In the genomic region with DNA sequence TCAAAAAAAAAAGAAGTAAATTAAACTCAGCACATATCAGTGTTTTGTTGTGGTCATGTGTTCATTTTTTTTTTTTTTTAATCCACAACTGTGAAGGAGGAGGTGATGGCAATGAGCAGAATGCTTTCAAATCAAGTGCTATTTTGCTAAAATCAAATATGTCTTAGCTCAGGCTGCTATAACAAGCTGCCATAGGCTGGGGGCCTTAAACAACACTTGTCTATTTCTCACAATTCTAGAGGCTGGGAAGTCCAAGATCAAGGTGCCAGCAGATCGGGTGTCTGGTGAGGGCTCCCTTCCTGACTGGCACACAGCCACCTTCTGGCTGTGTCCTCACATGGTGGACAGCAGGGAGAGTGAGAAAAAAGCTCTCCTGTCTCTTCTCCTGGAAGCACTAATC, we compare ENCODE assay signal across 13 cellular contexts.
DNase-seq lines count a peak whose midpoint lies in the region; ATAC-seq and TF ChIP-seq lines count a peak whose summit lies in the region.
"Had no signal": no experiment of that assay in that cellular context is flagged by ENCODE, and none has a peak within 500 bp of the region (broad histone marks: within the 10 kb centered on the region; RNA-seq: fewer than 3 reads in every experiment).

No MANE protein-coding gene starts in this region.

- TF ChIP-seq CTCF in left ventricle myocardium inferior (IDR thresholded peaks at IDR 0.05; ENCODE audit: borderline replicate concordance) = no peak

- intact Hi-C loops in left ventricle myocardium inferior (cut with micrococcal nuclease) = no loop called here

- H3K4me1 Mint-ChIP-seq in activated naive CD4-positive, alpha-beta T cell treated with anti-CD3 and anti-CD28 coated beads, Interleukin-2, amount 10 ng/mL, durations not matched to agents 7 days and 5 days = peaks cover 81% of the 10 kb centered on the region

- peak overlapping the region; percentile 97 for H3K4me3 Mint-ChIP-seq in activated naive CD4-positive, alpha-beta T cell treated with anti-CD3 and anti-CD28 coated beads, Interleukin-2, amount 10 ng/mL, durations not matched to agents 7 days and 5 days

- H3K27ac ChIP-seq in angular gyrus (ENCODE audit: low read depth, low read length) = peak overlapping the region; percentile 100
- no peak overlapping the region for H3K27ac ChIP-seq in left ventricle myocardium inferior (replicated peaks)
- H3K27ac ChIP-seq: WERI-Rb-1 had no signal

- no peaks in the 10 kb centered on the region for H3K36me3 ChIP-seq in left ventricle myocardium inferior
- H3K36me3 ChIP-seq: WERI-Rb-1 had no signal

- peaks cover 3% of the 10 kb centered on the region for H3K4me1 ChIP-seq in left ventricle myocardium inferior

- no peaks in the 10 kb centered on the region for H3K27me3 ChIP-seq in left ventricle myocardium inferior (ENCODE audit: low read depth)

- peak overlapping the region; percentile 99 for H3K27ac Mint-ChIP-seq in activated naive CD4-positive, alpha-beta T cell treated with anti-CD3 and anti-CD28 coated beads, Interleukin-2, amount 10 ng/mL, durations not matched to agents 7 days and 5 days

- peaks cover 71% of the 10 kb centered on the region for H3K36me3 Mint-ChIP-seq in activated naive CD4-positive, alpha-beta T cell treated with anti-CD3 and anti-CD28 coated beads, Interleukin-2, amount 10 ng/mL, durations not matched to agents 7 days and 5 days

- H3K9me3 ChIP-seq in left ventricle myocardium inferior (replicated peaks) = peaks cover 5% of the 10 kb centered on the region

- no peak for DNase-seq in activated naive CD4-positive, alpha-beta T cell treated with anti-CD3 and anti-CD28 coated beads, Interleukin-2, amount 10 ng/mL, durations not matched to agents 7 days and 5 days
- no peak for DNase-seq in activated naive CD4-positive, alpha-beta T cell (lab: John Stamatoyannopoulos, UW)
- DNase-seq in midbrain (lab: John Stamatoyannopoulos, UW) (peak; percentile 40), ureter (ENCODE audit: low spot score) (peak; percentile 35), left ventricle myocardium inferior (no peak)
- no peak for DNase-seq in stimulated activated CD4-positive, alpha-beta T cell treated with anti-CD3 and anti-CD28 coated beads, Interleukin-15, amount 100 ng/mL, for 24 hours
- DNase-seq: Kasumi-1, RPMI8226, small intestine, WERI-Rb-1 had no signal

- ATAC-seq in GM18502 (IDR thresholded peaks at IDR 0.05; ENCODE audit: poor library complexity, unreplicated experiment) = no peak
- ATAC-seq: HCT116 had no signal

- H3K4me3 ChIP-seq in left ventricle myocardium inferior = no peak overlapping the region

- CTCF ChIA-PET in activated naive CD4-positive, alpha-beta T cell treated with anti-CD3 and anti-CD28 coated beads, Interleukin-2, amount 10 ng/mL, durations not matched to agents 7 days and 5 days (lab: Charles Lee) = interaction anchor here (0.9 to 1.7 kb wide), 3 partner anchors 17 to 45 kb away, joined by 3 to 5 read pairs (median 3); no protein-coding TSS in a partner anchor

- no peaks in the 10 kb centered on the region for H3K27me3 Mint-ChIP-seq in activated naive CD4-positive, alpha-beta T cell treated with anti-CD3 and anti-CD28 coated beads, Interleukin-2, amount 10 ng/mL, durations not matched to agents 7 days and 5 days

- H3K9me3 Mint-ChIP-seq in activated naive CD4-positive, alpha-beta T cell treated with anti-CD3 and anti-CD28 coated beads, Interleukin-2, amount 10 ng/mL, durations not matched to agents 7 days and 5 days = peaks cover 10% of the 10 kb centered on the region

Comparison
In these comparisons a context has a peak if more than half of its experiments do, and no peak if none do; other contexts are left out.
1. DNase-seq: peak in midbrain (single experiment) and ureter (single experiment); none in activated naive CD4-positive, alpha-beta T cell treated with anti-CD3 and anti-CD28 coated beads, Interleukin-2, amount 10 ng/mL, durations not matched to agents 7 days and 5 days (single experiment), activated naive CD4-positive, alpha-beta T cell (0 of 4), stimulated activated CD4-positive, alpha-beta T cell treated with anti-CD3 and anti-CD28 coated beads, Interleukin-15, amount 100 ng/mL, for 24 hours (single experiment) and left ventricle myocardium inferior (single experiment).